Comparison of ENCODE assay signal across 11 cellular contexts in the genomic region with DNA sequence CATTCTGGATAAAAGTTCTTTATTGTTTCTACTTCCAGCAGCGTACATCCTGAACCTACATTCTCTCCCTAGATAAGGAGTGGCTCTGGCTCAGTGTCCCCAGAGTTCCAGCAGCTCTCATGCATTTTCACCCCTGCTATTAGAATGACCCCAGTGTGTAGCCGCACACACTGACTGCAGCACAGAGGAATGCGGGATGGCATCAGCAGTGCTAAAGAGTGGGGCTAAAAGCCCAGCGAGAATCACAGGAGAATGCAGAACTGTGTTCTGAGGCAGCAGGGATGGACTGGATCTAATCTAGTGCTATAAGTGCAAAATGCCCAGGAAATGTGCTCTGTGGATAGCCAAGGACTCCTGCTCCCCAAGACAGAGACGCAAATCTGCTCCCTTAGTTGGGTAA.
DNase-seq lines count a peak whose midpoint lies in the region; ATAC-seq, FAIRE-seq and TF ChIP-seq lines count a peak whose summit lies in the region.
"Had no signal": no experiment of that assay in that cellular context is flagged by ENCODE, and none has a peak within 500 bp of the region (broad histone marks: within the 10 kb centered on the region; RNA-seq: fewer than 3 reads in every experiment).

No MANE protein-coding gene starts in this region.

- TF ChIP-seq EP300 in H1 (IDR thresholded peaks at IDR 0.05; ENCODE audit: borderline replicate concordance in 1 of 2, low read depth in 2 of 2, low read length in 2 of 2): no peak
- no peak for TF ChIP-seq EP300 in HepG2 (IDR thresholded peaks at IDR 0.05; ENCODE audit: low read depth in 2 of 2, low read length in 2 of 2)
- no peak for TF ChIP-seq EP300 in HepG2 (CRISPR knock-in tag; IDR thresholded peaks at IDR 0.05; ENCODE audit: borderline replicate concordance)

- TF ChIP-seq CTCF in H1 (IDR thresholded peaks at IDR 0.05; ENCODE audit: control extremely low read depth in 1 of 3, insufficient read depth in 1 of 3, low read depth in 1 of 3, low read length in 3 of 3): no peak
- no peak for TF ChIP-seq CTCF in HepG2 (CRISPR knock-in tag; IDR thresholded peaks at IDR 0.05)

- no peak overlapping the region for H3K18ac ChIP-seq in H1 (ENCODE audit: extremely low read depth, low read length)

- in situ Hi-C loops in HepG2 (cut with HindIII; ENCODE audit: extremely low pct_ligation_motif_present, low pct_unique_long_range_greater_than_20kb): no loop called here

- peak overlapping the region; percentile 87 for H2BK20ac ChIP-seq in H1 (ENCODE audit: low read length)

- H3K27me3 Mint-ChIP-seq in T-helper 17 cell: peaks cover 38% of the 10 kb centered on the region

- H3K27me3 ChIP-seq in H1 (replicated peaks in 1 of 4; ENCODE audit: control insufficient read depth in 3 of 4, extremely low read depth in 1 of 4, insufficient read depth in 3 of 4, low read length in 3 of 4) (no peaks in the 10 kb centered on the region), HepG2 (ENCODE audit: control insufficient read depth in 1 of 2, insufficient read depth in 2 of 2, low read length in 2 of 2) (peaks cover 0 to 4% of the 10 kb centered on the region in 2 experiments; a peak in 1 of 5 replicates)

- WGBS in H1 (ENCODE audit: extremely low coverage in 1 of 2, insufficient coverage in 1 of 2, insufficient read length in 1 of 2, insufficient replicate concordance in 2 of 2, low coverage in 1 of 2, low lambda C conversion rate in 2 of 2, missing lambda C conversion rate in 1 of 2), 2 experiments: 51% methylated on average over 5 of the region's 5 CpGs; no CpG with 5 or more reads in 1 of the 2 experiments
- WGBS in HepG2 (ENCODE audit: low lambda C conversion rate): under 1% methylated on average over 5 of the region's 5 CpGs

- H3K79me1 ChIP-seq in H1 (ENCODE audit: low read depth, low read length): no peaks in the 10 kb centered on the region

- BruUV-seq in HepG2 (replicated peaks; lab: Mats Ljungman, UMichigan): no TSS peak

- H3K4ac ChIP-seq in H1 (replicated peaks; ENCODE audit: insufficient read length, low read depth, low read length): no peak overlapping the region

- H3K9ac ChIP-seq in H1 (replicated peaks in 1 of 4; ENCODE audit: extremely low read depth in 1 of 4, low read depth in 3 of 4, low read length in 3 of 4) (no peak overlapping the region), HepG2 (ENCODE audit: insufficient read depth, low read depth, low read length) (no peak overlapping the region)

- H4K20me1 ChIP-seq in H1 (replicated peaks in 1 of 2; ENCODE audit: control insufficient read depth in 1 of 2, insufficient read depth in 2 of 2, low read length in 2 of 2): no peaks in the 10 kb centered on the region
- H4K20me1 ChIP-seq in HepG2 (ENCODE audit: insufficient read depth, low read length): no peaks in the 10 kb centered on the region

- H2AK5ac ChIP-seq in H1 (ENCODE audit: low read depth, low read length): no peak overlapping the region

- no peak overlapping the region for H4K91ac ChIP-seq in H1 (replicated peaks; ENCODE audit: insufficient read length, low read length)

- H2AFZ ChIP-seq in H1 (ENCODE audit: low read length) (peak overlapping the region; percentile 84), HepG2 (ENCODE audit: low read length) (no peak overlapping the region)

- H3K36me3 ChIP-seq in H1 (ENCODE audit: control insufficient read depth in 2 of 4, insufficient read depth in 4 of 4, low read length in 3 of 4) (no peaks in the 10 kb centered on the region), HepG2 (replicated peaks in 1 of 2; ENCODE audit: control insufficient read depth in 1 of 2, insufficient read depth in 2 of 2, low read length in 2 of 2) (no peaks in the 10 kb centered on the region)
- H3K36me3 ChIP-seq: HAP-1 had no signal

- no peak overlapping the region for H3K27ac ChIP-seq in H1 (ENCODE audit: low read depth, low read length)
- no peak overlapping the region for H3K27ac ChIP-seq in HepG2 (ENCODE audit: extremely low read length, insufficient read depth, low read length)

- intact Hi-C loops in HepG2 (cut with micrococcal nuclease; ENCODE audit: unreplicated experiment): no loop called here

- peak; percentile 39; the same call in 1 of the 3 replicates for ATAC-seq in HepG2
- ATAC-seq in HG03354 (IDR thresholded peaks at IDR 0.05; ENCODE audit: poor library complexity, severe bottlenecking, unreplicated experiment): no peak
- ATAC-seq in T-helper 17 cell: no peak

- no peak overlapping the region for H3K27ac Mint-ChIP-seq in T-helper 17 cell

- no peak overlapping the region for H3K23ac ChIP-seq in H1 (ENCODE audit: insufficient read length)

- TF ChIP-seq POLR2A in H1 (IDR thresholded peaks at IDR 0.05; ENCODE audit: control extremely low read depth in 1 of 2, low read depth in 2 of 2, low read length in 2 of 2) (no peak), HepG2 (IDR thresholded peaks at IDR 0.05; ENCODE audit: insufficient read depth in 1 of 2, low read depth in 2 of 2, low read length in 2 of 2) (no peak), H54 (IDR thresholded peaks at IDR 0.05; ENCODE audit: low read depth, low read length) (no peak)

- H3K79me2 ChIP-seq in H1 (ENCODE audit: control insufficient read depth in 1 of 2, insufficient read depth in 2 of 2, low read length in 2 of 2): no peaks in the 10 kb centered on the region
- H3K79me2 ChIP-seq in HepG2 (ENCODE audit: insufficient read depth, low read length): no peaks in the 10 kb centered on the region

- peak overlapping the region; percentile 65; the same call in 1 of the 2 replicates for H2BK12ac ChIP-seq in H1 (ENCODE audit: low read depth, low read length)

- H3K14ac ChIP-seq in H1 (ENCODE audit: insufficient read length): no peak overlapping the region

- H3K4me3 ChIP-seq in H1 (ENCODE audit: extremely low read depth in 1 of 4, insufficient read depth in 2 of 4, low read depth in 3 of 4, low read length in 4 of 4): no peak overlapping the region
- no peak overlapping the region for H3K4me3 ChIP-seq in HepG2 (replicated peaks in 1 of 3; ENCODE audit: insufficient read depth in 1 of 3, low read depth in 2 of 3, low read length in 3 of 3)
- H3K4me3 ChIP-seq: HAP-1 had no signal

- CTCF ChIA-PET in H1 (lab: Charles Lee; ENCODE audit: partially characterized antibody) (interaction anchor here (0.9 to 5.4 kb wide), 3 partner anchors 14 to 37 kb away, joined by 3 to 28 read pairs (median 10); no protein-coding TSS in a partner anchor), HepG2 (lab: Yijun Ruan, JAX; ENCODE audit: low intra/inter-chr PET ratio, low total read pairs) (no interaction called here)

- H3K9me3 ChIP-seq in H1 (ENCODE audit: insufficient read depth in 2 of 2, low read depth in 1 of 2, low read length in 1 of 2) (0 out of 4 replicates have a peak, but pooled peaks cover 0 to 5% of the 10 kb centered on the region in 2 experiments), HepG2 (ENCODE audit: low read length) (no peaks in the 10 kb centered on the region), T-helper 17 cell (ENCODE audit: control insufficient read depth, low read length, poor library complexity, severe bottlenecking) (no peaks in the 10 kb centered on the region)

- H3K23me2 ChIP-seq in H1 (ENCODE audit: low read depth, low read length): no peaks in the 10 kb centered on the region

- TF ChIP-seq RAD21 in H1 (IDR thresholded peaks at IDR 0.05 in 1 of 2, conservative IDR thresholded peaks at IDR 0.05 in 1 of 2; ENCODE audit: low read depth in 2 of 2, low read length in 2 of 2): no peak
- TF ChIP-seq RAD21 in HepG2 (CRISPR knock-in tag; IDR thresholded peaks at IDR 0.05): no peak

- no peak overlapping the region for H2BK15ac ChIP-seq in H1 (ENCODE audit: low read length)

- DNase-seq in HuH-7.5 (ENCODE audit: low spot score) (peak; percentile 7), H1 (ENCODE audit: low read depth in 1 of 2, low spot score in 2 of 2) (no peak), HepG2 (ENCODE audit: low spot score) (no peak), stromal cell of bone marrow (ENCODE audit: low read depth) (peak; percentile 44), H54 (ENCODE audit: insufficient read length, low spot score) (no peak), cortex of kidney (lab: John Stamatoyannopoulos, UW) (no peak), T-helper 17 cell (no peak)
- DNase-seq: cerebellar nuclear complex, NCI-H226 had no signal

- no peaks in the 10 kb centered on the region for H3K4me1 Mint-ChIP-seq in T-helper 17 cell

- FAIRE-seq in H1 (lab: Jason Lieb, UNC) (peak; percentile 71), HepG2 (lab: Jason Lieb, UNC) (no peak), H54 (lab: Jason Lieb, UNC) (no peak)

- H2BK120ac ChIP-seq in H1 (replicated peaks; ENCODE audit: low read depth, low read length): no peak overlapping the region

- H3K4me1 ChIP-seq in H1 (replicated peaks in 1 of 4; ENCODE audit: control insufficient read depth in 3 of 4, insufficient read depth in 4 of 4, low read length in 3 of 4) (peaks cover 6 to 16% (median 9%) of the 10 kb centered on the region in 4 experiments; a peak in 6 of 7 replicates), HepG2 (ENCODE audit: insufficient read depth, low read length) (peaks cover 7% of the 10 kb centered on the region)
- H3K4me1 ChIP-seq: HAP-1 had no signal

- H3K4me2 ChIP-seq in H1 (ENCODE audit: insufficient read depth in 1 of 2, low read depth in 2 of 2, low read length in 2 of 2) (peak overlapping the region; percentile 3 to 38; a peak in 2 of 4 replicates), HepG2 (ENCODE audit: low read depth, low read length) (no peak overlapping the region)

- no peak overlapping the region for H4K8ac ChIP-seq in H1 (ENCODE audit: extremely low read depth, insufficient read depth, low read length)

- H3K4me3 Mint-ChIP-seq in T-helper 17 cell: no peak overlapping the region

- H4K5ac ChIP-seq in H1 (ENCODE audit: insufficient read length, low read depth, low read length): no peak overlapping the region

- POLR2A ChIA-PET in H1 (lab: Charles Lee; ENCODE audit: partially characterized antibody): interaction anchor here (0.8 to 1.5 kb wide), 2 partner anchors 36 to 38 kb away, joined by 3 to 4 read pairs; no protein-coding TSS in a partner anchor
- POLR2A ChIA-PET in HepG2 (lab: Yijun Ruan, JAX): no interaction called here

- H3K36me3 Mint-ChIP-seq in T-helper 17 cell (ENCODE audit: low read depth): no peaks in the 10 kb centered on the region

- H3K56ac ChIP-seq in H1 (replicated peaks; ENCODE audit: insufficient read length, low read depth, low read length): no peak overlapping the region

- no peak overlapping the region for H2BK5ac ChIP-seq in H1 (ENCODE audit: low read depth, low read length)

TF ChIP-seq in H1, 55 proteins besides CTCF, POLR2A, EP300 and RAD21 (continues in another document):
- TF ChIP-seq TEAD4 (IDR thresholded peaks at IDR 0.05; ENCODE audit: low read depth, low read length): peak; percentile 71
- TF ChIP-seq SIRT6 (IDR thresholded peaks at IDR 0.05; ENCODE audit: low read length): no peak
- no peak for TF ChIP-seq CTBP2 (IDR thresholded peaks at IDR 0.05; ENCODE audit: borderline replicate concordance, insufficient read depth, insufficient read length, low read length)

Comparison
In these comparisons a context has a peak if more than half of its experiments do, and no peak if none do; other contexts are left out.
1. DNase-seq: peak in HuH-7.5 (single experiment) and stromal cell of bone marrow (single experiment); none in H1 (0 of 2), HepG2 (single experiment), H54 (single experiment), cortex of kidney (single experiment) and T-helper 17 cell (0 of 3).